Comparison of ENCODE assay signal across 26 cellular contexts in the genomic region with DNA sequence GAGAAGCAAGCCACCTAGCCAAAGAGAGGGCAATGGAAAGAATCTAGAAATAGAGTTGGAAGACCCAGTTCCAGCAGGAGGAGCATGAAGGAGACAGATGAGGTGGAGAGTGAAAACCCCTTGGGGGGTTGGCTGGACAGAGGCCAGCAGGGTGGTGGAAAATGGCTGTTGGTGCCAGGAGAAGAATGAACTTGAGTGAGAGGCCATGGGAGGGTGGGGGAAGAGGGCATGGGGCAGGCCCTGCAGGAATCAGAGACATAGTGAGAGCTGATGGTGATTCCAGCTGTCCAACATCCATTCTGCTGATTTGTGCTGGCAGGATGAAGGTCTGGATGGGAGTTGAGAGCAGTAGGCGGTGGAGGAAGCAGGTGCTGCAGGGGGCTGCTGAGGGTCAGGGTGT.
"Had no signal": no experiment of that assay in that cellular context is flagged by ENCODE, and none has a peak within 500 bp of the region (broad histone marks: within the 10 kb centered on the region; RNA-seq: fewer than 3 reads in every experiment).

No MANE protein-coding gene starts in this region.

- H3K27me3 Mint-ChIP-seq: stimulated activated naive CD8-positive, alpha-beta T cell treated with anti-CD3 and anti-CD28 coated beads, Interleukin-15, Interleukin-2, amounts not matched to agents 100 ng/mL and 50 ng/mL, for 24 hours had no signal

- H3K4me1 Mint-ChIP-seq: naive thymus-derived CD4-positive, alpha-beta T cell; natural killer cell; neural progenitor cell; stimulated activated effector memory CD8-positive, alpha-beta T cell treated with anti-CD3 and anti-CD28 coated beads, Interleukin-12 subunit alpha, Interleukin-12 subunit beta, amount 100 ng/mL, for 72 hours; stimulated activated naive B cell treated with anti-CD40 and anti-IgM and Interleukin-4, amounts not matched to agents 10 μg/mL and 1 μg/mL and 100 μg/mL, for 72 hours had no signal

- H3K27ac ChIP-seq: neural progenitor cell, ovary, parathyroid adenoma, psoas muscle, right lobe of liver, sigmoid colon, suprapubic skin, testis, tibial artery, transverse colon, vagina had no signal

- ATAC-seq: naive thymus-derived CD4-positive, alpha-beta T cell; natural killer cell; psoas muscle; right lobe of liver; stimulated activated effector memory CD8-positive, alpha-beta T cell treated with anti-CD3 and anti-CD28 coated beads, Interleukin-12 subunit alpha, Interleukin-12 subunit beta, amount 100 ng/mL, for 72 hours; stimulated activated naive B cell treated with anti-CD40 and anti-IgM and Interleukin-4, amounts not matched to agents 10 μg/mL and 1 μg/mL and 100 μg/mL, for 72 hours had no signal

- H3K4me3 ChIP-seq: neural progenitor cell, ovary, psoas muscle, right lobe of liver, sigmoid colon, suprapubic skin, testis, tibial artery, transverse colon, vagina had no signal

- H3K4me1 ChIP-seq: neural progenitor cell, parathyroid adenoma, psoas muscle, right lobe of liver, sigmoid colon, testis, transverse colon had no signal

- H3K27me3 ChIP-seq: neural progenitor cell, ovary, right lobe of liver, sigmoid colon, suprapubic skin, testis, tibial artery, transverse colon, vagina had no signal

- H3K9me3 ChIP-seq: ovary, psoas muscle, right lobe of liver, sigmoid colon, suprapubic skin, testis, tibial artery, transverse colon, vagina had no signal

- H3K27ac Mint-ChIP-seq: naive thymus-derived CD4-positive, alpha-beta T cell; natural killer cell; neural progenitor cell; progenitor cell of endocrine pancreas; stimulated activated effector memory CD8-positive, alpha-beta T cell treated with anti-CD3 and anti-CD28 coated beads, Interleukin-12 subunit alpha, Interleukin-12 subunit beta, amount 100 ng/mL, for 72 hours; stimulated activated naive B cell treated with anti-CD40 and anti-IgM and Interleukin-4, amounts not matched to agents 10 μg/mL and 1 μg/mL and 100 μg/mL, for 72 hours; stimulated activated naive CD8-positive, alpha-beta T cell treated with anti-CD3 and anti-CD28 coated beads, Interleukin-15, Interleukin-2, amounts not matched to agents 100 ng/mL and 50 ng/mL, for 24 hours; type B pancreatic cell had no signal

- H3K4me3 Mint-ChIP-seq: naive thymus-derived CD4-positive, alpha-beta T cell; natural killer cell; nephron; neural progenitor cell; stimulated activated effector memory CD8-positive, alpha-beta T cell treated with anti-CD3 and anti-CD28 coated beads, Interleukin-12 subunit alpha, Interleukin-12 subunit beta, amount 100 ng/mL, for 72 hours; stimulated activated naive B cell treated with anti-CD40 and anti-IgM and Interleukin-4, amounts not matched to agents 10 μg/mL and 1 μg/mL and 100 μg/mL, for 72 hours; stimulated activated naive CD8-positive, alpha-beta T cell treated with anti-CD3 and anti-CD28 coated beads, Interleukin-15, Interleukin-2, amounts not matched to agents 100 ng/mL and 50 ng/mL, for 24 hours; type B pancreatic cell had no signal

- DNase-seq: naive thymus-derived CD4-positive, alpha-beta T cell; natural killer cell; occipital lobe; ovary; posterior cingulate gyrus; psoas muscle; right lobe of liver; sigmoid colon; small intestine; stimulated activated CD4-positive, alpha-beta T cell treated with anti-CD3 and anti-CD28 coated beads, Interleukin-15, amount 100 ng/mL, for 24 hours; stimulated activated CD4-positive, alpha-beta T cell treated with anti-CD3 and anti-CD28 coated beads, Interleukin-2, amount 100 ng/mL, for 24 hours; stimulated activated CD4-positive, alpha-beta T cell treated with anti-CD3 and anti-CD28 coated beads, Interleukin-2, amount 100 ng/mL, for 48 hours; stimulated activated CD4-positive, alpha-beta T cell treated with anti-CD3 and anti-CD28 coated beads, Interleukin-4, amount 100 ng/mL, for 24 hours; stimulated activated naive B cell treated with anti-CD40 and anti-IgM and Interleukin-4, amounts not matched to agents 10 μg/mL and 1 μg/mL and 100 μg/mL, for 72 hours; testis; tibial artery; transverse colon had no signal

- H3K9me3 Mint-ChIP-seq: naive thymus-derived CD4-positive, alpha-beta T cell; natural killer cell; neural progenitor cell; stimulated activated effector memory CD8-positive, alpha-beta T cell treated with anti-CD3 and anti-CD28 coated beads, Interleukin-12 subunit alpha, Interleukin-12 subunit beta, amount 100 ng/mL, for 72 hours; stimulated activated naive B cell treated with anti-CD40 and anti-IgM and Interleukin-4, amounts not matched to agents 10 μg/mL and 1 μg/mL and 100 μg/mL, for 72 hours; stimulated activated naive CD8-positive, alpha-beta T cell treated with anti-CD3 and anti-CD28 coated beads, Interleukin-15, Interleukin-2, amounts not matched to agents 100 ng/mL and 50 ng/mL, for 24 hours; type B pancreatic cell had no signal

- H3K36me3 ChIP-seq: neural progenitor cell, ovary, right lobe of liver, sigmoid colon, suprapubic skin, tibial artery, transverse colon, vagina had no signal
